18 cellular contexts compared by ENCODE assay signal in the genomic region with DNA sequence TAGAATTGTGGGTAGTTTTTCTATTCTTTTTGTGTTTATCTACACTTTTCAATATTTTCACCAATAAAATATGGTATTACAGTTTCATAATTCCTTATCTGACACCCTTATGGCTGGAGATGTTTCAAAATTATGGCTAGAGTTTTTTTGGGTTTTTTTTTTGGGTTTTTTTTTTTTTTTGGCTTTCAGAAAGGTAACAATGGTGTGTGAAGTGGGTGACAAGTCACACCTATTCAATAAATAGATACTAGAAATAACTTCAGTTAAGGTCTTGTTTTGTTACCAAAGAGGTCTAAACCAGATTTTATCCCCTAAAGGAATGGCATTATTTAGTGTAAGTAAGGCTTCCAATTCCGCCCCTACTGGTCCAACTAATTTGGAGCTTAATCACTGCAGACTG. TPM values are rescaled to one million over a fixed set of nuclear protein-coding genes. Genes with fewer than 3 reads are reported as not detected.
DNase-seq lines count a peak whose midpoint lies in the region; ATAC-seq and TF ChIP-seq lines count a peak whose summit lies in the region.
"Had no signal": no experiment of that assay in that cellular context is flagged by ENCODE, and none has a peak within 500 bp of the region (broad histone marks: within the 10 kb centered on the region; RNA-seq: fewer than 3 reads in every experiment).

No MANE protein-coding gene starts in this region.

- ATAC-seq in lower lobe of right lung, result no peak

- no peak for TF ChIP-seq POLR2A in stomach (IDR thresholded peaks at IDR 0.05)

- H3K4me3 Mint-ChIP-seq in endodermal cell, result no peak overlapping the region
- no peak overlapping the region for H3K4me3 Mint-ChIP-seq in mesothelial cell of epicardium
- H3K4me3 Mint-ChIP-seq: CD14-positive monocyte; CD4-positive, alpha-beta T cell had no signal

- H3K9me3 ChIP-seq in HEK293 (ENCODE audit: control insufficient read depth, insufficient read depth, low read depth, low read length), result no peaks in the 10 kb centered on the region
- H3K9me3 ChIP-seq in endodermal cell (ENCODE audit: control insufficient read depth, low read length), result no peaks in the 10 kb centered on the region
- H3K9me3 ChIP-seq in lower lobe of right lung, result no peaks in the 10 kb centered on the region
- H3K9me3 ChIP-seq in stomach, result no peaks in the 10 kb centered on the region
- H3K9me3 ChIP-seq: BE2C, HAP-1 had no signal

- peaks cover 31% of the 10 kb centered on the region for H3K4me1 Mint-ChIP-seq in endodermal cell
- peaks cover 10% of the 10 kb centered on the region for H3K4me1 Mint-ChIP-seq in mesothelial cell of epicardium

- H3K9ac ChIP-seq in endodermal cell (ENCODE audit: extremely low read depth, low read length, poor library complexity, severe bottlenecking), result no peak overlapping the region
- H3K9ac ChIP-seq: BLaER1 treated with 17β-estradiol and CSF1 and Interleukin-3, amounts not matched to agents 10 nM and 100 nM had no signal

- H3K27me3 Mint-ChIP-seq in endodermal cell (ENCODE audit: insufficient read depth) (no peaks in the 10 kb centered on the region), mesothelial cell of epicardium (ENCODE audit: low read depth) (no peaks in the 10 kb centered on the region)
- H3K27me3 Mint-ChIP-seq: CD4-positive, alpha-beta T cell; CD8-positive, alpha-beta memory T cell had no signal

- DNase-seq in endodermal cell (no peak), mesothelial cell of epicardium (ENCODE audit: low spot score in 2 of 2, unreplicated experiment in 2 of 2) (no peak), lower lobe of right lung (no peak), stomach (no peak), Ammon's horn (ENCODE audit: low spot score) (no peak)
- DNase-seq: BE2C; CD4-positive, alpha-beta T cell; CD8-positive, alpha-beta memory T cell; DMS 273 treated with DMSO at 0.1 percent for 48 hours; DMS79; EL; GDM1; GOT3 had no signal

- peaks cover 4% of the 10 kb centered on the region for H3K36me3 Mint-ChIP-seq in endodermal cell (ENCODE audit: low read depth)
- peaks cover 5% of the 10 kb centered on the region for H3K36me3 Mint-ChIP-seq in mesothelial cell of epicardium

- TF ChIP-seq CTCF in 22Rv1 (IDR thresholded peaks at IDR 0.05) (no peak), HEK293 (tag by site-specific recombination; IDR thresholded peaks at IDR 0.05) (no peak), endodermal cell (conservative IDR thresholded peaks at IDR 0.05) (peak; percentile 34), mesothelial cell of epicardium (IDR thresholded peaks at IDR 0.05; ENCODE audit: unreplicated experiment) (no peak), lower lobe of right lung (IDR thresholded peaks at IDR 0.05) (no peak), stomach (IDR thresholded peaks at IDR 0.05) (no peak)

- H3K27ac Mint-ChIP-seq in endodermal cell, result no peak overlapping the region
- H3K27ac Mint-ChIP-seq in mesothelial cell of epicardium, result peak overlapping the region; percentile 61

- H3K27ac ChIP-seq in 22Rv1 (peak overlapping the region; percentile 16; the same call in 1 of the 2 replicates), HEK293 (ENCODE audit: extremely low read depth, low read depth, low read length) (no peak overlapping the region), endodermal cell (ENCODE audit: low read depth, low read length) (no peak overlapping the region), lower lobe of right lung (no peak overlapping the region), stomach (no peak overlapping the region)
- H3K27ac ChIP-seq: BLaER1 treated with 17β-estradiol and CSF1 and Interleukin-3, amounts not matched to agents 10 nM and 100 nM had no signal

- H3K4me3 ChIP-seq in HEK293 (ENCODE audit: low read depth, low read length) (no peak overlapping the region), endodermal cell (ENCODE audit: low read length) (peak overlapping the region; percentile 5), lower lobe of right lung (no peak overlapping the region), stomach (no peak overlapping the region)
- H3K4me3 ChIP-seq: BLaER1 treated with 17β-estradiol and CSF1 and Interleukin-3, amounts not matched to agents 10 nM and 100 nM; HAP-1 had no signal

- intact Hi-C loops in lower lobe of right lung (cut with DNase I) (no loop called here), stomach (cut with DNase I; ENCODE audit: low total_unique reads) (no loop called here)

- CTCF ChIA-PET in HEK293 (lab: Yijun Ruan, JAX), result no interaction called here

- H3K36me3 ChIP-seq in HEK293 (ENCODE audit: control insufficient read depth in 2 of 2, insufficient read depth in 1 of 2, low read length in 2 of 2), result no peaks in the 10 kb centered on the region; a peak in 1 of 3 replicates
- H3K36me3 ChIP-seq in endodermal cell (ENCODE audit: control insufficient read depth, insufficient read depth, low read length), result no peaks in the 10 kb centered on the region
- no peaks in the 10 kb centered on the region for H3K36me3 ChIP-seq in lower lobe of right lung
- no peaks in the 10 kb centered on the region for H3K36me3 ChIP-seq in stomach
- H3K36me3 ChIP-seq: BE2C, HAP-1 had no signal

- WGBS in endodermal cell (ENCODE audit: insufficient coverage in 1 of 2, insufficient read length in 1 of 2), 2 experiments, result 86% methylated on average over 1 of the region's 1 CpG; no CpG with 5 or more reads in 1 of the 2 experiments
- 89 to 100% (median 96%) methylated on average over 1 of the region's 1 CpG for WGBS in stomach, 5 donors

- H3K9me3 Mint-ChIP-seq in endodermal cell, result no peaks in the 10 kb centered on the region
- H3K9me3 Mint-ChIP-seq in mesothelial cell of epicardium, result no peaks in the 10 kb centered on the region
- H3K9me3 Mint-ChIP-seq: CD14-positive monocyte; CD4-positive, alpha-beta T cell; CD8-positive, alpha-beta memory T cell had no signal

- H3K4me1 ChIP-seq in HEK293 (ENCODE audit: control insufficient read depth, insufficient read depth, low read length), result peaks cover 7% of the 10 kb centered on the region
- peaks cover 4% of the 10 kb centered on the region for H3K4me1 ChIP-seq in endodermal cell (ENCODE audit: control insufficient read depth, insufficient read depth, low read length)
- H3K4me1 ChIP-seq in lower lobe of right lung, result peaks cover 21% of the 10 kb centered on the region
- H3K4me1 ChIP-seq in stomach, result peaks cover 5 to 44% (median 25%) of the 10 kb centered on the region in 4 donors
- H3K4me1 ChIP-seq: BE2C had no signal

- TF ChIP-seq EP300 in stomach (IDR thresholded peaks at IDR 0.05), result no peak

- no peaks in the 10 kb centered on the region for H3K27me3 ChIP-seq in endodermal cell (ENCODE audit: control insufficient read depth, insufficient read depth, low read length, poor library complexity, severe bottlenecking)
- no peaks in the 10 kb centered on the region for H3K27me3 ChIP-seq in lower lobe of right lung (ENCODE audit: low read depth)
- H3K27me3 ChIP-seq in stomach, result no peaks in the 10 kb centered on the region
- H3K27me3 ChIP-seq: BE2C; BLaER1 treated with 17β-estradiol and CSF1 and Interleukin-3, amounts not matched to agents 10 nM and 100 nM had no signal

- POLR2A ChIA-PET in HEK293 (lab: Yijun Ruan, JAX), result no interaction called here

TF ChIP-seq in HEK293, 187 proteins besides CTCF, POLR2A, EP300 and RAD21:
- no peak for TF ChIP-seq SP3 (tag by site-specific recombination; IDR thresholded peaks at IDR 0.05)
- TF ChIP-seq, protein P1, sequence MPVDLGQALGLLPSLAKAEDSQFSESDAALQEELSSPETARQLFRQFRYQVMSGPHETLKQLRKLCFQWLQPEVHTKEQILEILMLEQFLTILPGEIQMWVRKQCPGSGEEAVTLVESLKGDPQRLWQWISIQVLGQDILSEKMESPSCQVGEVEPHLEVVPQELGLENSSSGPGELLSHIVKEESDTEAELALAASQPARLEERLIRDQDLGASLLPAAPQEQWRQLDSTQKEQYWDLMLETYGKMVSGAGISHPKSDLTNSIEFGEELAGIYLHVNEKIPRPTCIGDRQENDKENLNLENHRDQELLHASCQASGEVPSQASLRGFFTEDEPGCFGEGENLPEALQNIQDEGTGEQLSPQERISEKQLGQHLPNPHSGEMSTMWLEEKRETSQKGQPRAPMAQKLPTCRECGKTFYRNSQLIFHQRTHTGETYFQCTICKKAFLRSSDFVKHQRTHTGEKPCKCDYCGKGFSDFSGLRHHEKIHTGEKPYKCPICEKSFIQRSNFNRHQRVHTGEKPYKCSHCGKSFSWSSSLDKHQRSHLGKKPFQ (tag by site-specific recombination; IDR thresholded peaks at IDR 0.05), result 0 out of 2 replicates have a peak, but pooled peaks have one; percentile 39

RNA-seq across cellular contexts. Expression of a gene that starts 19.5 kb away (rescaled TPM):
- total RNA-seq in endodermal cell (10 to 100 TPM; 41.1 to 46.8 TPM), mesothelial cell of epicardium (75.6 to 83.4 TPM (median 79.8 TPM) in 3 replicates), lower lobe of right lung (44.0 TPM), stomach (10 to 100 TPM; 13.9 to 63.4 (median 23.5) TPM)
- 68.2 TPM for polyA plus RNA-seq in endodermal cell (2013, experiment 1 of 2)
- 54.4 TPM for polyA plus RNA-seq in endodermal cell (2013, experiment 2 of 2)
- polyA plus RNA-seq in stomach, result 10 to 100 TPM in 1 of 3 donors, 1 to 10 TPM in 2; 5.0 to 13.4 (median 7.6) TPM
